Comparison of ENCODE assay signal across 8 cellular contexts in the genomic region with DNA sequence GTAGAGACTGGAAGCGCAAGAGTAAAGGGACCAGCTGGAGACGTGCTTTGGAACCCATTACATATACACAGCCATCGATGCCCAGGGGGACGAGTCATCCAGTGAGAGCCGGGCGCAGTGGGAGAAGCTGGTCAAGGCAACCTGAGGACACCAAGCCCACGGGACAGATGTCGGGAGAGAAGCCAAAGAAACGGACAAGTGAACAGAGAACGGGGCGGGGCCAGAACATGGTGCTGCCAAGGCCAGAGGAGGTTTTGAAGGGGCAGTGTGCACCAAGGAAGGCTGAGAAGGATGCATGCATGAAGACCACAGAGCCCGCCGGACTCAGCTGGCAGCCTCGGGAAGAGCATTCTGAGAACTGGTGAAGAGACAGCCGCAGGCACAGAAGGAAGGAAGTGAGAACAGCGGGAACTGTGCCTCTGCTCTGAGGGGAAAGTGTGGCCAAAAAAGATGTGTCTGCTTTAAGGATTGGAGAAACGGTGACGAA. TPM values are rescaled to one million over a fixed set of nuclear protein-coding genes. Genes with fewer than 3 reads are reported as not detected.
DNase-seq lines count a peak whose midpoint lies in the region; ATAC-seq, FAIRE-seq and TF ChIP-seq lines count a peak whose summit lies in the region.

No MANE protein-coding gene starts in this region.

- DNase-seq in GM12891 (ENCODE audit: insufficient read length, low spot score) (no peak), NOMO-1 treated with dmso at 0.1 percent for 144 hours (lab: John Stamatoyannopoulos, UW; ENCODE audit: unreplicated experiment) (peak; percentile 83), posterior cingulate gyrus (peak in 6 of 10 donors; percentile 45 to 93 (median 57)), NK-92 (lab: John Stamatoyannopoulos, UW; ENCODE audit: unreplicated experiment) (no peak)

- intact Hi-C loops in posterior cingulate gyrus (cut with DNase I), result no loop called here

- H3K27ac ChIP-seq in cingulate gyrus (ENCODE audit: low read depth, low read length), result peak overlapping the region; percentile 75

- no peak for TF ChIP-seq POLR2A in GM12891 (IDR thresholded peaks at IDR 0.05; ENCODE audit: low read depth, low read length)

- ATAC-seq in esophagus mucosa (no peak), GM18907 (IDR thresholded peaks at IDR 0.05; ENCODE audit: unreplicated experiment) (no peak), GM18868 (IDR thresholded peaks at IDR 0.05; ENCODE audit: unreplicated experiment) (no peak)

- no peak for FAIRE-seq in GM12891 (lab: Jason Lieb, UNC)

TF ChIP-seq in GM12891, 5 proteins besides CTCF, POLR2A, EP300 and RAD21:
- peak; percentile 59 for TF ChIP-seq SPI1 (IDR thresholded peaks at IDR 0.05; ENCODE audit: low read depth, low read length)
- TF ChIP-seq POLR2AphosphoS5 (IDR thresholded peaks at IDR 0.05; ENCODE audit: low read depth, low read length), result no peak
- TF ChIP-seq PAX5 (IDR thresholded peaks at IDR 0.05; ENCODE audit: insufficient read depth, low read length, severe bottlenecking), result no peak
- TF ChIP-seq POU2F2 (IDR thresholded peaks at IDR 0.05; ENCODE audit: low read depth, low read length), result no peak

RNA-seq across cellular contexts. Expression of a gene that starts 20.3 kb away (rescaled TPM):
- 7.8 TPM for polyA plus RNA-seq in GM12891 (2012; ENCODE audit: low read depth, missing spikeins)
- total RNA-seq in esophagus mucosa, result 52.7 TPM

Comparison
In these comparisons a context has a peak if more than half of its experiments do, and no peak if none do; other contexts are left out.
1. DNase-seq: peak in NOMO-1 treated with dmso at 0.1 percent for 144 hours (single experiment) and posterior cingulate gyrus (6 of 10); none in GM12891 (single experiment) and NK-92 (single experiment).